ENCODE assay signal across 9 cellular contexts in genomic region chr15:81752149-81752942, GRCh38.
DNase-seq lines count a peak whose midpoint lies in the region; ATAC-seq and TF ChIP-seq lines count a peak whose summit lies in the region.
"Had no signal": no experiment of that assay in that cellular context is flagged by ENCODE, and none has a peak within 500 bp of the region (broad histone marks: within the 10 kb centered on the region; RNA-seq: fewer than 3 reads in every experiment).

No MANE protein-coding gene starts in this region.

- H3K27ac ChIP-seq in CD8-positive, alpha-beta memory T cell (ENCODE audit: low read depth, low read length) = no peak overlapping the region

- H3K27me3 Mint-ChIP-seq in chondrocyte (ENCODE audit: low read depth) (no peaks in the 10 kb centered on the region), mesothelial cell of epicardium (ENCODE audit: low read depth) (peaks cover 37% of the 10 kb centered on the region)
- H3K27me3 Mint-ChIP-seq in CD8-positive, alpha-beta memory T cell = peaks cover 10 to 14% of the 10 kb centered on the region in 2 donors

- no peak overlapping the region for H3K4me3 ChIP-seq in CD8-positive, alpha-beta memory T cell (ENCODE audit: low read length)

- CTCF ChIA-PET in CD8-positive, alpha-beta memory T cell (lab: Charles Lee) = no interaction called here

- H3K4me3 Mint-ChIP-seq in chondrocyte (ENCODE audit: unreplicated experiment) (no peak overlapping the region), mesothelial cell of epicardium (no peak overlapping the region)
- H3K4me3 Mint-ChIP-seq in CD8-positive, alpha-beta memory T cell = no peak overlapping the region
- H3K4me3 Mint-ChIP-seq: T-helper 1 cell treated with Interleukin-12 subunit alpha and Interleukin-12 subunit beta and Interleukin-4 antibody, amounts not matched to agents 30 μg/mL and 1 μg/mL, for 36 hours had no signal

- no peaks in the 10 kb centered on the region for H3K4me1 ChIP-seq in CD8-positive, alpha-beta memory T cell (ENCODE audit: insufficient read depth, low read length)

- TF ChIP-seq CTCF in chondrocyte (IDR thresholded peaks at IDR 0.05) = no peak
- TF ChIP-seq CTCF in mesothelial cell of epicardium (IDR thresholded peaks at IDR 0.05; ENCODE audit: unreplicated experiment) = no peak

- no peaks in the 10 kb centered on the region for H3K36me3 ChIP-seq in CD8-positive, alpha-beta memory T cell (ENCODE audit: insufficient read depth, low read length)

- H3K9me3 Mint-ChIP-seq in chondrocyte (ENCODE audit: low read depth) = peaks cover 2% of the 10 kb centered on the region
- H3K9me3 Mint-ChIP-seq in mesothelial cell of epicardium = no peaks in the 10 kb centered on the region
- no peaks in the 10 kb centered on the region for H3K9me3 Mint-ChIP-seq in CD8-positive, alpha-beta memory T cell
- H3K9me3 Mint-ChIP-seq: T-helper 1 cell treated with Interleukin-12 subunit alpha and Interleukin-12 subunit beta and Interleukin-4 antibody, amounts not matched to agents 30 μg/mL and 1 μg/mL, for 36 hours had no signal

- peaks cover 35% of the 10 kb centered on the region for H3K4me1 Mint-ChIP-seq in chondrocyte (ENCODE audit: low read depth)
- H3K4me1 Mint-ChIP-seq in mesothelial cell of epicardium = peaks cover 45% of the 10 kb centered on the region
- no peaks in the 10 kb centered on the region for H3K4me1 Mint-ChIP-seq in CD8-positive, alpha-beta memory T cell

- H3K27ac Mint-ChIP-seq in chondrocyte (ENCODE audit: unreplicated experiment) = peak overlapping the region; percentile 68
- peak overlapping the region; percentile 55 for H3K27ac Mint-ChIP-seq in mesothelial cell of epicardium
- H3K27ac Mint-ChIP-seq in CD8-positive, alpha-beta memory T cell = no peak overlapping the region
- H3K27ac Mint-ChIP-seq: T-helper 1 cell treated with Interleukin-12 subunit alpha and Interleukin-12 subunit beta and Interleukin-4 antibody, amounts not matched to agents 30 μg/mL and 1 μg/mL, for 36 hours had no signal

- POLR2A ChIA-PET in CD8-positive, alpha-beta memory T cell (lab: Charles Lee) = no interaction called here

- H3K36me3 Mint-ChIP-seq in chondrocyte (ENCODE audit: low read depth) = no peaks in the 10 kb centered on the region
- no peaks in the 10 kb centered on the region for H3K36me3 Mint-ChIP-seq in mesothelial cell of epicardium
- no peaks in the 10 kb centered on the region for H3K36me3 Mint-ChIP-seq in CD8-positive, alpha-beta memory T cell

- no peaks in the 10 kb centered on the region for H3K9me3 ChIP-seq in CD8-positive, alpha-beta memory T cell (ENCODE audit: low read length)

- DNase-seq in DMS53 (lab: John Stamatoyannopoulos, UW) = peak; percentile 88
- DNase-seq in NCI-H2227 treated with DMSO at 0.1 percent for 48 hours (lab: John Stamatoyannopoulos, UW) = peak; percentile 80
- no peak for DNase-seq in chondrocyte (ENCODE audit: low spot score)
- peak in 1 of 2 experiments; percentile 47 for DNase-seq in mesothelial cell of epicardium (ENCODE audit: low spot score in 2 of 2, unreplicated experiment in 2 of 2)
- no peak for DNase-seq in CD8-positive, alpha-beta memory T cell

- ATAC-seq in GM18861 (IDR thresholded peaks at IDR 0.05; ENCODE audit: unreplicated experiment) = no peak
- no peak for ATAC-seq in HG02973 (IDR thresholded peaks at IDR 0.05; ENCODE audit: unreplicated experiment)
- no peak for ATAC-seq in GM21786 (IDR thresholded peaks at IDR 0.05; ENCODE audit: unreplicated experiment)

- H3K27me3 ChIP-seq in CD8-positive, alpha-beta memory T cell (ENCODE audit: insufficient read depth, low read length, poor library complexity, severe bottlenecking) = no peaks in the 10 kb centered on the region

Comparison
In these comparisons a context has a peak if more than half of its experiments do, and no peak if none do; other contexts are left out.
1. DNase-seq: peak in DMS53 (single experiment) and NCI-H2227 treated with DMSO at 0.1 percent for 48 hours (single experiment); none in chondrocyte (single experiment) and CD8-positive, alpha-beta memory T cell (0 of 5).
2. H3K27ac Mint-ChIP-seq: peak in chondrocyte (single experiment) and mesothelial cell of epicardium (single experiment); none in CD8-positive, alpha-beta memory T cell (0 of 8).